In genomic region chr4:13160906-13161305, GRCh38 we compare ENCODE assay signal across 13 cellular contexts.
DNase-seq lines count a peak whose midpoint lies in the region; ATAC-seq and TF ChIP-seq lines count a peak whose summit lies in the region.
"Had no signal": no experiment of that assay in that cellular context is flagged by ENCODE, and none has a peak within 500 bp of the region (broad histone marks: within the 10 kb centered on the region; RNA-seq: fewer than 3 reads in every experiment).

No MANE protein-coding gene starts in this region.

- ATAC-seq in left ventricle myocardium superior (peak; percentile 35), heart left ventricle (no peak), PC-3 (peak; percentile 80), GM21825 (IDR thresholded peaks at IDR 0.05; ENCODE audit: unreplicated experiment) (no peak)
- ATAC-seq: activated CD8-positive, alpha-beta T cell treated with anti-CD3 and anti-CD28 coated beads, Interleukin-2, amount 10 ng/mL, durations not matched to agents 7 days and 5 days; Panc1 had no signal

- no peak overlapping the region for H2AFZ ChIP-seq in PC-3 (ENCODE audit: low read length)

- CTCF ChIA-PET in PC-3 (lab: Charles Lee): no interaction called here

- 65 to 78% (median 76%) methylated on average over 2 of the region's 2 CpGs for WGBS in heart left ventricle, 4 donors
- 44 to 47% methylated on average over 2 of the region's 2 CpGs for WGBS in tibial nerve, 2 donors
- 36 to 60% methylated on average over 2 of the region's 2 CpGs for WGBS in transverse colon (ENCODE audit: low coverage in 1 of 2), 2 donors

- H3K4me1 ChIP-seq in heart left ventricle (peaks cover 0 to 4% (median 0%) of the 10 kb centered on the region in 12 donors), PC-3 (ENCODE audit: insufficient read depth, low read length) (peaks cover 5% of the 10 kb centered on the region; the same call in 1 of the 2 replicates), tibial nerve (no peaks in the 10 kb centered on the region), transverse colon (no peaks in the 10 kb centered on the region)
- H3K4me1 ChIP-seq: prostate gland had no signal

- H3K36me3 ChIP-seq in heart left ventricle (no peaks in the 10 kb centered on the region), PC-3 (ENCODE audit: low read depth, low read length) (no peaks in the 10 kb centered on the region), tibial nerve (no peaks in the 10 kb centered on the region), transverse colon (no peaks in the 10 kb centered on the region)
- H3K36me3 ChIP-seq: prostate gland had no signal

- POLR2A ChIA-PET in PC-3 (lab: Charles Lee; ENCODE audit: unreplicated experiment): interaction anchor here (0.6 kb wide), 1 partner anchor 235 kb away, joined by 4 read pairs; no protein-coding TSS in a partner anchor

- H3K27ac ChIP-seq in heart left ventricle (no peak overlapping the region), PC-3 (ENCODE audit: low read length) (no peak overlapping the region), tibial nerve (peak overlapping the region in 1 of 4 donors; percentile 33), transverse colon (no peak overlapping the region)
- H3K27ac ChIP-seq: prostate gland had no signal

- no peak overlapping the region for H3K9ac ChIP-seq in PC-3 (ENCODE audit: low read length)

- TF ChIP-seq EP300 in tibial nerve (IDR thresholded peaks at IDR 0.05): no peak
- TF ChIP-seq EP300 in transverse colon (IDR thresholded peaks at IDR 0.05; ENCODE audit: low read depth): no peak

- H3K9me3 ChIP-seq in heart left ventricle (no peaks in the 10 kb centered on the region), PC-3 (ENCODE audit: low read length) (no peaks in the 10 kb centered on the region), tibial nerve (no peaks in the 10 kb centered on the region), transverse colon (no peaks in the 10 kb centered on the region)
- H3K9me3 ChIP-seq: prostate gland had no signal

- H3K27me3 ChIP-seq in heart left ventricle (no peaks in the 10 kb centered on the region), PC-3 (ENCODE audit: low read length) (no peaks in the 10 kb centered on the region), tibial nerve (no peaks in the 10 kb centered on the region), transverse colon (no peaks in the 10 kb centered on the region)

- no peak overlapping the region for H3K4me3 ChIP-seq in heart left ventricle
- no peak overlapping the region for H3K4me3 ChIP-seq in PC-3 (ENCODE audit: low read length)
- H3K4me3 ChIP-seq in fibroblast of villous mesenchyme (ENCODE audit: low read depth, low read length): no peak overlapping the region
- no peak overlapping the region for H3K4me3 ChIP-seq in tibial nerve
- no peak overlapping the region for H3K4me3 ChIP-seq in transverse colon
- H3K4me3 ChIP-seq: prostate gland had no signal

- no peaks in the 10 kb centered on the region for H3K9me2 ChIP-seq in PC-3 (replicated peaks; ENCODE audit: low read length)

- in situ Hi-C loops in transverse colon (cut with MboI; ENCODE audit: low pct_ligation_motif_present in 1 of 4, low pct_unique_long_range_greater_than_20kb in 1 of 4, low sequenced_read_pairs in 3 of 4): no loop called here

- H3K79me2 ChIP-seq in PC-3 (ENCODE audit: low read length): no peaks in the 10 kb centered on the region

- peaks cover 4% of the 10 kb centered on the region for H3F3A ChIP-seq in PC-3 (ENCODE audit: low read length, unreplicated experiment)

- H3K4me2 ChIP-seq in PC-3 (ENCODE audit: low read length): no peak overlapping the region

- intact Hi-C loops in left ventricle myocardium superior (cut with micrococcal nuclease): no loop called here
- intact Hi-C loops in heart left ventricle (cut with DNase I): no loop called here
- intact Hi-C loops in PC-3 (cut with micrococcal nuclease): no loop called here
- intact Hi-C loops in transverse colon (cut with DNase I; ENCODE audit: low total_unique reads): no loop called here

- TF ChIP-seq POLR2A in heart left ventricle (IDR thresholded peaks at IDR 0.05): no peak
- TF ChIP-seq POLR2A in tibial nerve (IDR thresholded peaks at IDR 0.05): no peak
- TF ChIP-seq POLR2A in transverse colon (IDR thresholded peaks at IDR 0.05): no peak

- BruUV-seq in PC-3 (replicated peaks; lab: Mats Ljungman, UMichigan): no TSS peak

- no peak for DNase-seq in left ventricle myocardium superior
- no peak for DNase-seq in heart left ventricle
- DNase-seq in PC-3: peak; percentile 72
- DNase-seq in fibroblast of villous mesenchyme (ENCODE audit: low read depth): peak; percentile 77
- no peak for DNase-seq in tibial nerve (ENCODE audit: low spot score in 2 of 2)
- DNase-seq in OCI-M1 (lab: John Stamatoyannopoulos, UW): no peak
- DNase-seq in transverse colon: no peak
- DNase-seq: activated CD8-positive, alpha-beta T cell treated with anti-CD3 and anti-CD28 coated beads, Interleukin-2, amount 10 ng/mL, durations not matched to agents 7 days and 5 days; activated effector memory CD4-positive, alpha-beta T cell treated with anti-CD3 and anti-CD28 coated beads, Interleukin-2, amount 50 U/mL, for 16 hours; erythroblast had no signal

- TF ChIP-seq CTCF in heart left ventricle (IDR thresholded peaks at IDR 0.05) (no peak), PC-3 (conservative IDR thresholded peaks at IDR 0.05; ENCODE audit: low read depth, low read length) (no peak), fibroblast of villous mesenchyme (IDR thresholded peaks at IDR 0.05; ENCODE audit: insufficient read depth, low read depth, low read length) (no peak), tibial nerve (IDR thresholded peaks at IDR 0.05) (no peak), transverse colon (IDR thresholded peaks at IDR 0.05) (no peak)

- H4K20me1 ChIP-seq in PC-3 (ENCODE audit: low read length): no peaks in the 10 kb centered on the region

Comparison
In these comparisons a context has a peak if more than half of its experiments do, and no peak if none do; other contexts are left out.
1. ATAC-seq: peak in left ventricle myocardium superior (single experiment) and PC-3 (single experiment); none in heart left ventricle (0 of 4) and GM21825 (single experiment).
2. DNase-seq: peak in PC-3 (single experiment) and fibroblast of villous mesenchyme (single experiment); none in left ventricle myocardium superior (single experiment), heart left ventricle (0 of 5), tibial nerve (0 of 2), OCI-M1 (single experiment) and transverse colon (single experiment).